Comparison of ENCODE assay signal across 15 cellular contexts in the genomic region with DNA sequence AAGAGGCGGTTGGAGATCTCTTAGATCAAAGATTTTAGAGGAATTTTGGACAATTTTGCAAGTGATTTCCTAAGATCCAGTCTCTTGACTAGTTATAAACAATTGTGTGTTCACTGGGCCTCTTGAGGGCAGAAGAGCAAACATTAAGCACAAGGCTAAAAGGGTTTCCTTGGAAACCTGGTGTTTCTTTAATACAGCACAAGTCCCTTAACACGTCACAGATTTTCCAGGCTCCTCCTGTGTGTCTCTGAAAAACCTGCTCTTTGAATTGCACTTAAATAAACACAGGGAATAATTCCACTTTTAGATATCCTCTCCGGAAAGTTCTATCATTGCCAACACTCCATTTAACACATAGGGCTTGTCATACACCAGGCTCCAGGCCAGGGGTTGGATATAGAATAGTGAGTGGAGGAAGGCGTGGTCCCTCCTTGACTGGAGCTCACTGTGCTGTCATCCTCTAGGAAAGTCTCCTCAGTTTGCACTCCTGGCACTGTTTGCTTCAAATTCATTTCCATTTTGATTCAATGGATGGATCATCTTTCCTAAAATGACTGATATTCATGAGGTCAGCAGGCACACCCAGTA.
A peak's percentile ranks its signal among the peaks of the same experiment; 100 is the strongest.
DNase-seq lines count a peak whose midpoint lies in the region; ATAC-seq, FAIRE-seq and TF ChIP-seq lines count a peak whose summit lies in the region.
"Had no signal": no experiment of that assay in that cellular context is flagged by ENCODE, and none has a peak within 500 bp of the region (broad histone marks: within the 10 kb centered on the region; RNA-seq: fewer than 3 reads in every experiment).

No MANE protein-coding gene starts in this region.

- TF ChIP-seq CTCF in pancreas (IDR thresholded peaks at IDR 0.05), result no peak

- intact Hi-C loops in pancreas (cut with DNase I), result no loop called here

- no peaks in the 10 kb centered on the region for H3K27me3 ChIP-seq in pancreas
- H3K27me3 ChIP-seq: spleen, stomach had no signal

- H3K9me3 ChIP-seq in pancreas, result no peaks in the 10 kb centered on the region

- no peaks in the 10 kb centered on the region for H3K36me3 ChIP-seq in pancreas
- H3K36me3 ChIP-seq: spleen, stomach had no signal

- 33 to 49% methylated on average over 4 of the region's 4 CpGs for WGBS in pancreas, 2 donors

- FAIRE-seq in pancreas (lab: Jason Lieb, UNC), result no peak

- DNase-seq in NCI-H2081 (lab: John Stamatoyannopoulos, UW), result peak; percentile 40 to 66
- DNase-seq in NCI-H2081 treated with DMSO at 0.1 percent for 48 hours (lab: John Stamatoyannopoulos, UW), result no peak
- peak; percentile 75 for DNase-seq in NCI-H345 (lab: John Stamatoyannopoulos, UW)
- DNase-seq in epithelial cell of prostate (ENCODE audit: low read depth, low spot score), result peak; percentile 12
- DNase-seq in pancreas, result no peak
- no peak for DNase-seq in activated CD4-positive, alpha-beta T cell treated with anti-CD3 and anti-CD28 coated beads for 4 hours
- DNase-seq: activated B cell treated with CpG ODN at 0.5 μM for 24 hours, mammary epithelial cell, nucleus accumbens, PC-9, spleen, stomach, SW 1271 had no signal

- H3K27ac ChIP-seq in epithelial cell of prostate, result peak overlapping the region; percentile 20
- H3K27ac ChIP-seq in pancreas, result no peak overlapping the region
- H3K27ac ChIP-seq: PC-9, spleen, stomach had no signal

- no peak overlapping the region for H3K4me3 ChIP-seq in pancreas
- H3K4me3 ChIP-seq: PC-9, spleen, stomach had no signal

- ATAC-seq in pancreas, result peak in 3 of 4 donors; percentile 36 to 82 (median 78)
- no peak for ATAC-seq in GM21825 (IDR thresholded peaks at IDR 0.05; ENCODE audit: unreplicated experiment)
- ATAC-seq in HG03097 (IDR thresholded peaks at IDR 0.05; ENCODE audit: low FRiP score, unreplicated experiment), result no peak

- H3K4me1 ChIP-seq in pancreas, result no peaks in the 10 kb centered on the region
- H3K4me1 ChIP-seq: spleen had no signal

Comparison
In these comparisons a context has a peak if more than half of its experiments do, and no peak if none do; other contexts are left out.
1. DNase-seq: peak in NCI-H2081 (2 of 2), NCI-H345 (single experiment) and epithelial cell of prostate (single experiment); none in NCI-H2081 treated with DMSO at 0.1 percent for 48 hours (single experiment), pancreas (0 of 6) and activated CD4-positive, alpha-beta T cell treated with anti-CD3 and anti-CD28 coated beads for 4 hours (0 of 2).
2. ATAC-seq: peak in pancreas (3 of 4); none in GM21825 (single experiment) and HG03097 (single experiment).